Comparison of ENCODE assay signal across 25 cellular contexts in genomic region chr10:85600744-85601081, GRCh38.
A peak's percentile ranks its signal among the peaks of the same experiment; 100 is the strongest.
DNase-seq lines count a peak whose midpoint lies in the region; ATAC-seq, FAIRE-seq and TF ChIP-seq lines count a peak whose summit lies in the region.
"Had no signal": no experiment of that assay in that cellular context is flagged by ENCODE, and none has a peak within 500 bp of the region (broad histone marks: within the 10 kb centered on the region; RNA-seq: fewer than 3 reads in every experiment).

No MANE protein-coding gene starts in this region.

- H3K36me3 ChIP-seq in esophagus muscularis mucosa = no peaks in the 10 kb centered on the region
- H3K36me3 ChIP-seq in MG63 = no peaks in the 10 kb centered on the region
- H3K36me3 ChIP-seq: BLaER1 treated with 17β-estradiol and CSF1 and Interleukin-3, amounts not matched to agents 10 nM and 100 nM; Peyer's patch; SJCRH30 had no signal

- H3K27ac ChIP-seq in esophagus muscularis mucosa (replicated peaks in 1 of 4) = no peak overlapping the region
- H3K27ac ChIP-seq: BLaER1 treated with 17β-estradiol and CSF1 and Interleukin-3, amounts not matched to agents 10 nM and 100 nM; KMS-11; Peyer's patch; SJCRH30 had no signal

- no peaks in the 10 kb centered on the region for H3K4me1 ChIP-seq in esophagus muscularis mucosa
- H3K4me1 ChIP-seq: BLaER1 treated with 17β-estradiol and CSF1 and Interleukin-3, amounts not matched to agents 10 nM and 100 nM; Peyer's patch; SJCRH30 had no signal

- no peak for ATAC-seq in GM21515 (IDR thresholded peaks at IDR 0.05; ENCODE audit: unreplicated experiment)
- ATAC-seq in activated T-helper 17 cell treated with anti-CD3 and anti-CD28 coated beads, Interleukin-2, amount 50 U/mL, for 72 hours (replicated peaks) = no peak
- ATAC-seq: HCT116 had no signal

- H3K4me3 ChIP-seq in esophagus muscularis mucosa = no peak overlapping the region
- H3K4me3 ChIP-seq in MG63 = no peak overlapping the region
- H3K4me3 ChIP-seq: BLaER1 treated with 17β-estradiol and CSF1 and Interleukin-3, amounts not matched to agents 10 nM and 100 nM; Peyer's patch; SJCRH30 had no signal

- no peaks in the 10 kb centered on the region for H3K27me3 ChIP-seq in esophagus muscularis mucosa
- H3K27me3 ChIP-seq in MG63 = no peaks in the 10 kb centered on the region
- H3K27me3 ChIP-seq: BLaER1 treated with 17β-estradiol and CSF1 and Interleukin-3, amounts not matched to agents 10 nM and 100 nM; Peyer's patch; SJCRH30 had no signal

- 93% methylated on average over 2 of the region's 2 CpGs for WGBS in esophagus muscularis mucosa

- H3K9me3 ChIP-seq in esophagus muscularis mucosa = no peaks in the 10 kb centered on the region
- no peaks in the 10 kb centered on the region for H3K9me3 ChIP-seq in MG63
- H3K9me3 ChIP-seq: BLaER1 treated with 17β-estradiol and CSF1 and Interleukin-3, amounts not matched to agents 10 nM and 100 nM; Peyer's patch; SJCRH30 had no signal

- no peaks in the 10 kb centered on the region for H3K36me3 Mint-ChIP-seq in activated CD4-positive, alpha-beta T cell treated with anti-CD3 and anti-CD28 coated beads, Interleukin-2, amount 10 ng/mL, durations not matched to agents 24 days and 14 days (ENCODE audit: low read depth)
- H3K36me3 Mint-ChIP-seq in neural crest cell (ENCODE audit: low read depth) = no peaks in the 10 kb centered on the region
- no peaks in the 10 kb centered on the region for H3K36me3 Mint-ChIP-seq in activated T-helper 17 cell treated with anti-CD3 and anti-CD28 coated beads, Interleukin-2, amount 50 U/mL, for 72 hours (ENCODE audit: low read depth)
- H3K36me3 Mint-ChIP-seq: CD4-positive, alpha-beta memory T cell had no signal

- no peak overlapping the region for H3K27ac Mint-ChIP-seq in activated CD4-positive, alpha-beta T cell treated with anti-CD3 and anti-CD28 coated beads, Interleukin-2, amount 10 ng/mL, durations not matched to agents 24 days and 14 days
- peak overlapping the region; percentile 37 for H3K27ac Mint-ChIP-seq in neural crest cell (ENCODE audit: unreplicated experiment)
- no peak overlapping the region for H3K27ac Mint-ChIP-seq in activated T-helper 17 cell treated with anti-CD3 and anti-CD28 coated beads, Interleukin-2, amount 50 U/mL, for 72 hours

- TF ChIP-seq POLR2A in esophagus muscularis mucosa (IDR thresholded peaks at IDR 0.05; ENCODE audit: low read depth) = no peak

- H3K4me3 Mint-ChIP-seq in activated CD4-positive, alpha-beta T cell treated with anti-CD3 and anti-CD28 coated beads, Interleukin-2, amount 10 ng/mL, durations not matched to agents 24 days and 14 days = no peak overlapping the region
- no peak overlapping the region for H3K4me3 Mint-ChIP-seq in neural crest cell
- H3K4me3 Mint-ChIP-seq in activated T-helper 17 cell treated with anti-CD3 and anti-CD28 coated beads, Interleukin-2, amount 50 U/mL, for 72 hours = no peak overlapping the region
- H3K4me3 Mint-ChIP-seq: CD4-positive, alpha-beta memory T cell had no signal

- TF ChIP-seq CTCF in esophagus muscularis mucosa (IDR thresholded peaks at IDR 0.05) (no peak), neural crest cell (conservative IDR thresholded peaks at IDR 0.05) (no peak)

- peak; percentile 21 for DNase-seq in activated CD4-positive, alpha-beta T cell treated with anti-CD3 and anti-CD28 coated beads, Interleukin-2, amount 10 ng/mL, durations not matched to agents 24 days and 14 days
- DNase-seq in activated CD4-positive, alpha-beta T cell treated with anti-CD3 and anti-CD28 coated beads for 1 hour = no peak
- DNase-seq in esophagus muscularis mucosa (ENCODE audit: extremely low spot score) (peak; percentile 89), neural crest cell (ENCODE audit: low read depth, low spot score) (no peak), MG63 (no peak), RCC 7860 (ENCODE audit: low spot score) (no peak)
- DNase-seq: 8988T; CD4-positive, alpha-beta memory T cell; GDM1; GOT3; IMR-90; NCI-H1105 treated with DMSO at 0.1 percent for 48 hours; NCI-H2029 treated with DMSO at 0.1 percent for 48 hours; NCI-H345; NCI-H524; NCI-H82; Peyer's patch; SJCRH30 had no signal

- peaks cover 10% of the 10 kb centered on the region for H3K4me1 Mint-ChIP-seq in activated CD4-positive, alpha-beta T cell treated with anti-CD3 and anti-CD28 coated beads, Interleukin-2, amount 10 ng/mL, durations not matched to agents 24 days and 14 days
- peaks cover 13% of the 10 kb centered on the region for H3K4me1 Mint-ChIP-seq in neural crest cell
- H3K4me1 Mint-ChIP-seq in activated T-helper 17 cell treated with anti-CD3 and anti-CD28 coated beads, Interleukin-2, amount 50 U/mL, for 72 hours = peaks cover 10% of the 10 kb centered on the region

- no peak for FAIRE-seq in RCC 7860 (lab: Jason Lieb, UNC)
- FAIRE-seq: GM18507, HTR-8/SVneo had no signal

- no peak for TF ChIP-seq EP300 in esophagus muscularis mucosa (IDR thresholded peaks at IDR 0.05)

- intact Hi-C loops in activated CD4-positive, alpha-beta T cell treated with anti-CD3 and anti-CD28 coated beads, Interleukin-2, amount 10 ng/mL, durations not matched to agents 24 days and 14 days (cut with micrococcal nuclease) = no loop called here
- intact Hi-C loops in esophagus muscularis mucosa (cut with DNase I) = no loop called here

- no peaks in the 10 kb centered on the region for H3K9me3 Mint-ChIP-seq in activated CD4-positive, alpha-beta T cell treated with anti-CD3 and anti-CD28 coated beads, Interleukin-2, amount 10 ng/mL, durations not matched to agents 24 days and 14 days
- H3K9me3 Mint-ChIP-seq in neural crest cell = no peaks in the 10 kb centered on the region
- H3K9me3 Mint-ChIP-seq in activated T-helper 17 cell treated with anti-CD3 and anti-CD28 coated beads, Interleukin-2, amount 50 U/mL, for 72 hours = no peaks in the 10 kb centered on the region
- H3K9me3 Mint-ChIP-seq: CD4-positive, alpha-beta memory T cell had no signal

- peaks cover 25% of the 10 kb centered on the region for H3K27me3 Mint-ChIP-seq in activated CD4-positive, alpha-beta T cell treated with anti-CD3 and anti-CD28 coated beads, Interleukin-2, amount 10 ng/mL, durations not matched to agents 24 days and 14 days
- H3K27me3 Mint-ChIP-seq in neural crest cell (ENCODE audit: low read depth) = no peaks in the 10 kb centered on the region
- no peaks in the 10 kb centered on the region for H3K27me3 Mint-ChIP-seq in activated T-helper 17 cell treated with anti-CD3 and anti-CD28 coated beads, Interleukin-2, amount 50 U/mL, for 72 hours
- H3K27me3 Mint-ChIP-seq: CD4-positive, alpha-beta memory T cell had no signal

Comparison
In these comparisons a context has a peak if more than half of its experiments do, and no peak if none do; other contexts are left out.
1. DNase-seq: peak in activated CD4-positive, alpha-beta T cell treated with anti-CD3 and anti-CD28 coated beads, Interleukin-2, amount 10 ng/mL, durations not matched to agents 24 days and 14 days (single experiment) and esophagus muscularis mucosa (single experiment); none in activated CD4-positive, alpha-beta T cell treated with anti-CD3 and anti-CD28 coated beads for 1 hour (single experiment), neural crest cell (single experiment), MG63 (single experiment) and RCC 7860 (single experiment).